Comparison of ENCODE assay signal across 23 cellular contexts in genomic region chr2:167209784-167210183, GRCh38.
DNase-seq lines count a peak whose midpoint lies in the region; ATAC-seq, FAIRE-seq and TF ChIP-seq lines count a peak whose summit lies in the region.
"Had no signal": no experiment of that assay in that cellular context is flagged by ENCODE, and none has a peak within 500 bp of the region (broad histone marks: within the 10 kb centered on the region; RNA-seq: fewer than 3 reads in every experiment).

No MANE protein-coding gene starts in this region.

- intact Hi-C loops in Right ventricle myocardium superior (cut with DNase I) (no loop called here), heart right ventricle (cut with DNase I) (loop anchor here in 4 of 10 donors (5.0 to 10.0 kb wide), 4 partner anchors 82 to 672 kb away; no protein-coding TSS in a partner anchor), K562 (cut with micrococcal nuclease) (no loop called here)

- no peak for TF ChIP-seq RAD21 in K562 (CRISPR knock-in tag; conservative IDR thresholded peaks at IDR 0.05 in 1 of 2, IDR thresholded peaks at IDR 0.05 in 1 of 2)

- DNase-seq in Right ventricle myocardium superior (no peak), heart right ventricle (no peak), K562 (ENCODE audit: extremely low read depth in 1 of 4, low spot score in 3 of 4) (no peak), fibroblast of villous mesenchyme (ENCODE audit: low read depth) (peak; percentile 9), stromal cell of bone marrow (ENCODE audit: low read depth) (peak; percentile 44), DMS 273 treated with DMSO at 0.1 percent for 48 hours (lab: John Stamatoyannopoulos, UW) (no peak), RWPE1 (ENCODE audit: low spot score) (no peak), SW480 (ENCODE audit: low spot score) (no peak)
- DNase-seq: activated CD4-positive, alpha-beta T cell treated with anti-CD3 and anti-CD28 coated beads, Interleukin-2, amount 50 U/mL, for 1 hour; activated naive CD8-positive, alpha-beta T cell treated with anti-CD3 and anti-CD28 coated beads, Interleukin-2, amount 50 U/mL, for 24 hours; C1 segment of cervical spinal cord; Calu3; dermis blood vessel endothelial cell; foreskin melanocyte; H7; MG63; NCI-H1436 treated with DMSO at 0.1 percent for 48 hours; NCI-H524; retina; stomach; WERI-Rb-1 had no signal

- POLR2A ChIA-PET in K562 (lab: Yijun Ruan, JAX) (no interaction called here), RWPE1 (lab: Yijun Ruan, JAX; ENCODE audit: low non-redundant PET) (no interaction called here)

- no peaks in the 10 kb centered on the region for H3K9me1 ChIP-seq in K562 (ENCODE audit: control insufficient read depth, insufficient read depth, low read length)

- FAIRE-seq in K562 (lab: Jason Lieb, UNC) = no peak

- H3K4me2 ChIP-seq in K562 (ENCODE audit: insufficient read depth, low read length) = no peak overlapping the region

- no peak overlapping the region for H3K9ac ChIP-seq in K562 (ENCODE audit: insufficient read depth in 1 of 2, low read depth in 2 of 2, low read length in 2 of 2)

- H4K20me1 ChIP-seq in K562 (replicated peaks; ENCODE audit: control insufficient read depth, insufficient read depth, low read length) = no peaks in the 10 kb centered on the region

- no peak for TF ChIP-seq CTCF in heart right ventricle (IDR thresholded peaks at IDR 0.05)
- TF ChIP-seq CTCF in K562 (IDR thresholded peaks at IDR 0.05 in 2 of 3, conservative IDR thresholded peaks at IDR 0.05 in 1 of 3; ENCODE audit: insufficient read depth in 2 of 3, low read depth in 1 of 3, low read length in 3 of 3) = no peak
- TF ChIP-seq CTCF in fibroblast of villous mesenchyme (IDR thresholded peaks at IDR 0.05; ENCODE audit: insufficient read depth, low read depth, low read length) = no peak
- TF ChIP-seq CTCF in RWPE1 (conservative IDR thresholded peaks at IDR 0.05; ENCODE audit: low read depth) = no peak

- no peak for TF ChIP-seq POLR2A in K562 (conservative IDR thresholded peaks at IDR 0.05)

- H3K4me1 ChIP-seq in heart right ventricle = peaks cover 0 to 40% (median 11%) of the 10 kb centered on the region in 9 donors
- no peaks in the 10 kb centered on the region for H3K4me1 ChIP-seq in K562 (replicated peaks in 1 of 2; ENCODE audit: control insufficient read depth in 2 of 2, insufficient read depth in 2 of 2, low read length in 2 of 2)

- no peak overlapping the region for H2AFZ ChIP-seq in K562 (ENCODE audit: low read depth, low read length)

- H3K4me3 ChIP-seq in heart right ventricle = no peak overlapping the region
- no peak overlapping the region for H3K4me3 ChIP-seq in K562
- H3K4me3 ChIP-seq in fibroblast of villous mesenchyme (ENCODE audit: low read depth, low read length) = no peak overlapping the region
- H3K4me3 ChIP-seq: cardiac muscle cell, MG63, stomach had no signal

- no TSS peak for BruUV-seq in K562 (replicated peaks; lab: Mats Ljungman, UMichigan)

- H3K36me3 ChIP-seq in heart right ventricle (peaks cover 0 to 9% (median 0%) of the 10 kb centered on the region in 9 donors), K562 (ENCODE audit: control insufficient read depth, insufficient read depth, low read length) (no peaks in the 10 kb centered on the region)
- H3K36me3 ChIP-seq: cardiac muscle cell, MG63, stomach, WERI-Rb-1 had no signal

- H3K27me3 ChIP-seq in heart right ventricle (no peaks in the 10 kb centered on the region), K562 (ENCODE audit: control insufficient read depth in 2 of 2, insufficient read depth in 2 of 2, low read length in 2 of 2) (no peaks in the 10 kb centered on the region)
- H3K27me3 ChIP-seq: cardiac muscle cell, MG63, stomach had no signal

- no peak for TF ChIP-seq EP300 in K562 (IDR thresholded peaks at IDR 0.05; ENCODE audit: low read length)

- CTCF ChIA-PET in K562 (lab: Yijun Ruan, JAX; ENCODE audit: low intra/inter-chr PET ratio) (no interaction called here), RWPE1 (lab: Yijun Ruan, JAX) (no interaction called here)

- no peaks in the 10 kb centered on the region for H3K79me2 ChIP-seq in K562 (ENCODE audit: control insufficient read depth, insufficient read depth, low read length)

- H3K27ac ChIP-seq in heart right ventricle = peak overlapping the region in 2 of 10 donors; percentile 27 to 32
- no peak overlapping the region for H3K27ac ChIP-seq in K562 (ENCODE audit: extremely low read depth, low read depth, low read length)
- no peak overlapping the region for H3K27ac ChIP-seq in RWPE1
- H3K27ac ChIP-seq: cardiac muscle cell, stomach, WERI-Rb-1 had no signal

- H3K9me3 ChIP-seq in heart right ventricle = no peaks in the 10 kb centered on the region
- no peaks in the 10 kb centered on the region for H3K9me3 ChIP-seq in K562 (replicated peaks; ENCODE audit: control insufficient read depth, insufficient read depth, low read depth, low read length)
- H3K9me3 ChIP-seq: MG63, stomach had no signal

- WGBS in heart right ventricle, 2 donors = 55 to 56% methylated on average over 3 of the region's 3 CpGs
- 0% methylated on average over 3 of the region's 3 CpGs for WGBS in K562 (ENCODE audit: insufficient coverage, low coverage, missing lambda C conversion rate)

- ATAC-seq in Right ventricle myocardium superior (ENCODE audit: poor library complexity) = peak; percentile 43
- ATAC-seq in heart right ventricle = no peak
- ATAC-seq in K562 = no peak
- ATAC-seq: activated naive CD8-positive, alpha-beta T cell treated with anti-CD3 and anti-CD28 coated beads, Interleukin-2, amount 50 U/mL, for 24 hours; activated T-helper 17 cell treated with anti-CD3 and anti-CD28 coated beads, Interleukin-2, amount 50 U/mL, for 72 hours had no signal

- in situ Hi-C loops in K562 (cut with MboI) = loop anchor here (10.0 kb wide), 1 partner anchor 905 kb away; no protein-coding TSS in a partner anchor

TF ChIP-seq in K562, 482 proteins besides CTCF, POLR2A, EP300 and RAD21:
- TF ChIP-seq KAT7 (CRISPR knock-in tag; IDR thresholded peaks at IDR 0.05; ENCODE audit: borderline replicate concordance) (no peak), CEBPG (CRISPR knock-in tag; IDR thresholded peaks at IDR 0.05) (no peak), CEBPG (tag; conservative IDR thresholded peaks at IDR 0.05 in 1 of 2, IDR thresholded peaks at IDR 0.05 in 1 of 2) (peak in 1 of 2 experiments; percentile 69; a peak in 2 of 4 replicates), SREBF2 (CRISPR knock-in tag; IDR thresholded peaks at IDR 0.05) (no peak), ZKSCAN3 (CRISPR knock-in tag; IDR thresholded peaks at IDR 0.05) (no peak), PURB (CRISPR knock-in tag; IDR thresholded peaks at IDR 0.05; ENCODE audit: low read depth) (no peak), COPS2 (conservative IDR thresholded peaks at IDR 0.05) (no peak), CEBPB (tag; IDR thresholded peaks at IDR 0.05) (peak; percentile 67), ETV5 (CRISPR knock-in tag; IDR thresholded peaks at IDR 0.05; ENCODE audit: low read depth) (no peak)
TF ChIP-seq in K562: peak in this region for 2.

Comparison
In these comparisons a context has a peak if more than half of its experiments do, and no peak if none do; other contexts are left out.
1. DNase-seq: peak in fibroblast of villous mesenchyme (single experiment) and stromal cell of bone marrow (single experiment); none in Right ventricle myocardium superior (single experiment), heart right ventricle (0 of 2), K562 (0 of 4), DMS 273 treated with DMSO at 0.1 percent for 48 hours (single experiment), RWPE1 (single experiment) and SW480 (single experiment).